Comparison of ENCODE assay signal across 22 cellular contexts in the genomic region with DNA sequence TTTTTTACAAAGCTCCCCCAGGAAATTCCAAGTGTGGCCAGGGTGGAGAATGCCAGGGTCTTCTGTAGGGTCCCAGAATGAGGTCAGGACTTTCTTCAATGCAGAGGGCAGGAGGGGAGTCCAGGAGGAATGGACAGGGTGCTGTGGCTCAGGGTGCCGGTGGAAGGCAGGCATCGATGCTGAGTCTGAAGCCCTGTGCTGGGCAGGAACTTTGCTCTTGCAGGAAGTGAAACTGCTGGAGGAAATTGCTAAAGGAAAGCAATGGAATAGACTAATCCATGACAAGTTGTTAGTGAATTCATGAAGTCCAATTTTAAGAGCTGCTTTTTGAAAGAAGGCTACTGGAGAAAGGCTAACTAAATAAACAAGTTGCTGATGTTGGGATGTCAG. TPM values are rescaled to one million over a fixed set of nuclear protein-coding genes. Genes with fewer than 3 reads are reported as not detected.
DNase-seq lines count a peak whose midpoint lies in the region; ATAC-seq, FAIRE-seq and TF ChIP-seq lines count a peak whose summit lies in the region.
"Had no signal": no experiment of that assay in that cellular context is flagged by ENCODE, and none has a peak within 500 bp of the region (broad histone marks: within the 10 kb centered on the region; RNA-seq: fewer than 3 reads in every experiment).

No MANE protein-coding gene starts in this region.

- no peak for FAIRE-seq in HepG2 (lab: Jason Lieb, UNC)

- peak overlapping the region; percentile 45 for H3K27ac Mint-ChIP-seq in chondrocyte (ENCODE audit: unreplicated experiment)
- no peak overlapping the region for H3K27ac Mint-ChIP-seq in activated T-helper 2 cell treated with anti-CD3 and anti-CD28 coated beads, Interferon-gamma antibody, Interleukin-2, Interleukin-4, amounts not matched to agents 10 μg/mL and 5 μg/mL and 100 μg/mL, durations not matched to agents 14 hours and 24 hours and 36 hours
- H3K27ac Mint-ChIP-seq: activated naive CD4-positive, alpha-beta T cell treated with anti-CD3 and anti-CD28 coated beads, Interleukin-2, amount 50 U/mL, for 24 hours had no signal

- H3K36me3 Mint-ChIP-seq in chondrocyte (ENCODE audit: low read depth) = peaks cover 2% of the 10 kb centered on the region
- no peaks in the 10 kb centered on the region for H3K36me3 Mint-ChIP-seq in activated T-helper 2 cell treated with anti-CD3 and anti-CD28 coated beads, Interferon-gamma antibody, Interleukin-2, Interleukin-4, amounts not matched to agents 10 μg/mL and 5 μg/mL and 100 μg/mL, durations not matched to agents 14 hours and 24 hours and 36 hours (ENCODE audit: low read depth)
- H3K36me3 Mint-ChIP-seq: activated naive CD4-positive, alpha-beta T cell treated with anti-CD3 and anti-CD28 coated beads, Interleukin-2, amount 50 U/mL, for 24 hours; brain had no signal

- ATAC-seq in right lobe of liver (peak; percentile 37 to 60 (median 40)), HepG2 (no peak), mucosa of descending colon (peak; percentile 47), GM21723 (IDR thresholded peaks at IDR 0.05; ENCODE audit: unreplicated experiment) (no peak), HG03460 (IDR thresholded peaks at IDR 0.05; ENCODE audit: unreplicated experiment) (no peak)

- POLR2A ChIA-PET in HepG2 (lab: Yijun Ruan, JAX) = no interaction called here

- no peak overlapping the region for H3K4me2 ChIP-seq in HepG2 (ENCODE audit: low read depth, low read length)

- H3K27ac ChIP-seq in right lobe of liver = peak overlapping the region in 1 of 3 donors; percentile 23
- no peak overlapping the region for H3K27ac ChIP-seq in HepG2 (ENCODE audit: extremely low read length, insufficient read depth, low read length)

- H3K9me3 ChIP-seq in right lobe of liver (no peaks in the 10 kb centered on the region), HepG2 (ENCODE audit: low read length) (no peaks in the 10 kb centered on the region), mucosa of descending colon (no peaks in the 10 kb centered on the region)
- H3K9me3 ChIP-seq: Caco-2 had no signal

- no peaks in the 10 kb centered on the region for H3K27me3 Mint-ChIP-seq in chondrocyte (ENCODE audit: low read depth)
- H3K27me3 Mint-ChIP-seq in activated T-helper 2 cell treated with anti-CD3 and anti-CD28 coated beads, Interferon-gamma antibody, Interleukin-2, Interleukin-4, amounts not matched to agents 10 μg/mL and 5 μg/mL and 100 μg/mL, durations not matched to agents 14 hours and 24 hours and 36 hours (ENCODE audit: low read depth) = peaks cover 2% of the 10 kb centered on the region
- H3K27me3 Mint-ChIP-seq: activated naive CD4-positive, alpha-beta T cell treated with anti-CD3 and anti-CD28 coated beads, Interleukin-2, amount 50 U/mL, for 24 hours had no signal

- intact Hi-C loops in right lobe of liver (cut with DNase I) = no loop called here
- intact Hi-C loops in HepG2 (cut with micrococcal nuclease; ENCODE audit: unreplicated experiment) = no loop called here
- intact Hi-C loops in mucosa of descending colon (cut with DNase I, micrococcal nuclease) = loop anchor here in 1 of 2 donors (5.0 kb wide), 1 partner anchor 56 kb away; no protein-coding TSS in a partner anchor
- intact Hi-C loops in activated T-helper 2 cell treated with anti-CD3 and anti-CD28 coated beads, Interferon-gamma antibody, Interleukin-2, Interleukin-4, amounts not matched to agents 10 μg/mL and 5 μg/mL and 100 μg/mL, durations not matched to agents 14 hours and 24 hours and 36 hours (cut with micrococcal nuclease) = no loop called here

- no peak for TF ChIP-seq RAD21 in HepG2 (CRISPR knock-in tag; IDR thresholded peaks at IDR 0.05)

- H4K20me1 ChIP-seq in HepG2 (ENCODE audit: insufficient read depth, low read length) = no peaks in the 10 kb centered on the region

- CTCF ChIA-PET in HepG2 (lab: Yijun Ruan, JAX; ENCODE audit: low intra/inter-chr PET ratio, low total read pairs) = no interaction called here

- TF ChIP-seq POLR2A in right lobe of liver (IDR thresholded peaks at IDR 0.05) (no peak), HepG2 (IDR thresholded peaks at IDR 0.05; ENCODE audit: insufficient read depth in 1 of 2, low read depth in 2 of 2, low read length in 2 of 2) (no peak)

- in situ Hi-C loops in HepG2 (cut with HindIII; ENCODE audit: extremely low pct_ligation_motif_present, low pct_unique_long_range_greater_than_20kb) = no loop called here

- no peaks in the 10 kb centered on the region for H3K79me2 ChIP-seq in HepG2 (ENCODE audit: insufficient read depth, low read length)

- TF ChIP-seq EP300 in HepG2 (IDR thresholded peaks at IDR 0.05; ENCODE audit: low read depth in 2 of 2, low read length in 2 of 2) = no peak
- no peak for TF ChIP-seq EP300 in HepG2 (CRISPR knock-in tag; IDR thresholded peaks at IDR 0.05; ENCODE audit: borderline replicate concordance)

- BruUV-seq in HepG2 (replicated peaks; lab: Mats Ljungman, UMichigan) = no TSS peak

- TF ChIP-seq CTCF in right lobe of liver (IDR thresholded peaks at IDR 0.05) (no peak), HepG2 (CRISPR knock-in tag; IDR thresholded peaks at IDR 0.05) (no peak), chondrocyte (IDR thresholded peaks at IDR 0.05) (no peak), mucosa of descending colon (IDR thresholded peaks at IDR 0.05) (no peak)

- 51% methylated on average over 2 of the region's 2 CpGs for WGBS in right lobe of liver (ENCODE audit: insufficient coverage, low coverage, low lambda C conversion rate, missing lambda C conversion rate)
- 78% methylated on average over 2 of the region's 2 CpGs for WGBS in HepG2 (ENCODE audit: low lambda C conversion rate)

- no peak overlapping the region for H2AFZ ChIP-seq in HepG2 (ENCODE audit: low read length)

- H3K4me1 ChIP-seq in right lobe of liver (no peaks in the 10 kb centered on the region), HepG2 (ENCODE audit: insufficient read depth, low read length) (no peaks in the 10 kb centered on the region), mucosa of descending colon (ENCODE audit: low read depth) (no peaks in the 10 kb centered on the region)

- no peaks in the 10 kb centered on the region for H3K27me3 ChIP-seq in right lobe of liver
- H3K27me3 ChIP-seq in HepG2 (ENCODE audit: control insufficient read depth in 1 of 2, insufficient read depth in 2 of 2, low read length in 2 of 2) = peaks cover 0 to 5% of the 10 kb centered on the region in 2 experiments; a peak in 2 of 5 replicates

- H3K4me3 ChIP-seq in right lobe of liver = no peak overlapping the region
- H3K4me3 ChIP-seq in HepG2 (replicated peaks in 1 of 3; ENCODE audit: insufficient read depth in 1 of 3, low read depth in 2 of 3, low read length in 3 of 3) = no peak overlapping the region
- no peak overlapping the region for H3K4me3 ChIP-seq in mucosa of descending colon
- H3K4me3 ChIP-seq: skin epidermis had no signal

- H3K9ac ChIP-seq in HepG2 (ENCODE audit: insufficient read depth, low read depth, low read length) = no peak overlapping the region

- H3K4me3 Mint-ChIP-seq in chondrocyte (ENCODE audit: unreplicated experiment) = no peak overlapping the region
- H3K4me3 Mint-ChIP-seq in activated T-helper 2 cell treated with anti-CD3 and anti-CD28 coated beads, Interferon-gamma antibody, Interleukin-2, Interleukin-4, amounts not matched to agents 10 μg/mL and 5 μg/mL and 100 μg/mL, durations not matched to agents 14 hours and 24 hours and 36 hours (ENCODE audit: low read depth) = no peak overlapping the region
- H3K4me3 Mint-ChIP-seq: activated naive CD4-positive, alpha-beta T cell treated with anti-CD3 and anti-CD28 coated beads, Interleukin-2, amount 50 U/mL, for 24 hours; brain had no signal

- H3K9me3 Mint-ChIP-seq in chondrocyte (ENCODE audit: low read depth) = peaks cover 3% of the 10 kb centered on the region
- no peaks in the 10 kb centered on the region for H3K9me3 Mint-ChIP-seq in activated T-helper 2 cell treated with anti-CD3 and anti-CD28 coated beads, Interferon-gamma antibody, Interleukin-2, Interleukin-4, amounts not matched to agents 10 μg/mL and 5 μg/mL and 100 μg/mL, durations not matched to agents 14 hours and 24 hours and 36 hours
- H3K9me3 Mint-ChIP-seq: activated naive CD4-positive, alpha-beta T cell treated with anti-CD3 and anti-CD28 coated beads, Interleukin-2, amount 50 U/mL, for 24 hours had no signal

- peaks cover 64% of the 10 kb centered on the region for H3K4me1 Mint-ChIP-seq in chondrocyte (ENCODE audit: low read depth)
- H3K4me1 Mint-ChIP-seq in activated T-helper 2 cell treated with anti-CD3 and anti-CD28 coated beads, Interferon-gamma antibody, Interleukin-2, Interleukin-4, amounts not matched to agents 10 μg/mL and 5 μg/mL and 100 μg/mL, durations not matched to agents 14 hours and 24 hours and 36 hours (ENCODE audit: low read depth) = peaks cover 6% of the 10 kb centered on the region
- H3K4me1 Mint-ChIP-seq: activated naive CD4-positive, alpha-beta T cell treated with anti-CD3 and anti-CD28 coated beads, Interleukin-2, amount 50 U/mL, for 24 hours had no signal

- DNase-seq in right lobe of liver (no peak), HepG2 (ENCODE audit: low spot score) (no peak), chondrocyte (ENCODE audit: low spot score) (no peak), mucosa of descending colon (no peak), activated gamma-delta T cell (lab: John Stamatoyannopoulos, UW) (no peak)
- DNase-seq in activated T-helper 2 cell treated with anti-CD3 and anti-CD28 coated beads, Interferon-gamma antibody, Interleukin-2, Interleukin-4, amounts not matched to agents 10 μg/mL and 5 μg/mL and 100 μg/mL, durations not matched to agents 14 hours and 24 hours and 36 hours (ENCODE audit: low spot score) = no peak
- DNase-seq: activated CD4-positive, alpha-beta T cell treated with anti-CD3 and anti-CD28 coated beads for 48 hours; activated T-cell treated with anti-CD3 and anti-CD28 coated beads for 4 hours; Caco-2; GDM1; mesendoderm; NCI-H1048; NCI-H2171; T1000 had no signal

- no peaks in the 10 kb centered on the region for H3K36me3 ChIP-seq in right lobe of liver
- no peaks in the 10 kb centered on the region for H3K36me3 ChIP-seq in HepG2 (replicated peaks in 1 of 2; ENCODE audit: control insufficient read depth in 1 of 2, insufficient read depth in 2 of 2, low read length in 2 of 2)
- H3K36me3 ChIP-seq in mucosa of descending colon (ENCODE audit: low read depth) = no peaks in the 10 kb centered on the region

RNA-seq across cellular contexts. Expression of a gene that starts 14.8 kb away (rescaled TPM):
- 1 to 10 TPM; 2.3 to 9.2 (median 2.7) TPM for total RNA-seq in right lobe of liver
- total RNA-seq in HepG2 (2016; rRNA removed; fragmentation: Illumina TruSeq; extraction: Trizol) = 0.02 TPM in 1 of 2 replicates, not detected in the other
- not detected in 2 replicates for total RNA-seq in HepG2 (2016; cell fraction: cytosol; rRNA removed; fragmentation: Illumina TruSeq; extraction: Trizol; ENCODE audit: low read depth)
- total RNA-seq in HepG2 (2016; cell fraction: insoluble cytoplasmic fraction; rRNA removed; fragmentation: Illumina TruSeq; extraction: Trizol) = not detected in 2 replicates
- not detected in 2 replicates for total RNA-seq in HepG2 (2016; cell fraction: membrane; rRNA removed; fragmentation: Illumina TruSeq; extraction: Trizol)
- total RNA-seq in HepG2 (2016; cell fraction: nucleus; rRNA removed; fragmentation: Illumina TruSeq; extraction: Trizol) = 0.09 TPM in 1 of 2 replicates, not detected in the other
- 0.01 and 0.04 TPM in 2 replicates for polyA plus RNA-seq in HepG2 (2011; rRNA removed)
- polyA plus RNA-seq in HepG2 (2011; cell fraction: cytosol; rRNA removed) = not detected in 2 replicates
- polyA plus RNA-seq in HepG2 (2011; cell fraction: nucleus; rRNA removed) = 0.19 TPM in 1 of 2 replicates, not detected in the other
- polyA plus RNA-seq in HepG2 (2012) = not detected in 2 replicates
- polyA plus RNA-seq in HepG2 (2016; cell fraction: cytosol; fragmentation: Illumina TruSeq; extraction: Trizol; ENCODE audit: low read depth) = not detected in 2 replicates
- polyA plus RNA-seq in HepG2 (2016; cell fraction: insoluble cytoplasmic fraction; fragmentation: Illumina TruSeq; extraction: Trizol; ENCODE audit: low read depth) = not detected in 2 replicates
- polyA plus RNA-seq in HepG2 (2016; cell fraction: membrane; fragmentation: Illumina TruSeq; extraction: Trizol; ENCODE audit: low read depth) = not detected in 2 replicates
- not detected in 2 replicates for polyA plus RNA-seq in HepG2 (2016; cell fraction: nucleus; fragmentation: Illumina TruSeq; extraction: Trizol; ENCODE audit: insufficient read depth, low read depth)
- 0.04 and 4.6 TPM in 2 replicates for polyA minus RNA-seq in HepG2 (2011; rRNA and poly(A)+ RNA removed; ENCODE audit: low replicate concordance)
- not detected in 2 replicates for polyA minus RNA-seq in HepG2 (2011; cell fraction: cytosol; rRNA and poly(A)+ RNA removed)
- polyA minus RNA-seq in HepG2 (2011; cell fraction: nucleus; rRNA and poly(A)+ RNA removed) = not detected in 2 replicates
- total RNA-seq in chondrocyte = 3.1 to 6.2 TPM (median 5.7 TPM) in 3 replicates
- 10 to 100 TPM; 28.8 to 33.6 (median 32.5) TPM for total RNA-seq in mucosa of descending colon
- total RNA-seq in activated T-helper 2 cell treated with anti-CD3 and anti-CD28 coated beads, Interferon-gamma antibody, Interleukin-2, Interleukin-4, amounts not matched to agents 10 μg/mL and 5 μg/mL and 100 μg/mL, durations not matched to agents 14 hours and 24 hours and 36 hours = 16.8 and 17.0 TPM in 2 replicates

RNA-seq across cellular contexts. Expression of a gene that starts 29.0 kb away (rescaled TPM):
- 10 to 100 TPM in 5 of 6 experiments, 1 to 10 TPM in 1; 9.6 to 28.5 (median 18.1) TPM for total RNA-seq in right lobe of liver
- total RNA-seq in HepG2 (2016; rRNA removed; fragmentation: Illumina TruSeq; extraction: Trizol) = not detected in 2 replicates
- not detected in 2 replicates for total RNA-seq in HepG2 (2016; cell fraction: cytosol; rRNA removed; fragmentation: Illumina TruSeq; extraction: Trizol; ENCODE audit: low read depth)
- total RNA-seq in HepG2 (2016; cell fraction: insoluble cytoplasmic fraction; rRNA removed; fragmentation: Illumina TruSeq; extraction: Trizol) = not detected in 2 replicates
- total RNA-seq in HepG2 (2016; cell fraction: membrane; rRNA removed; fragmentation: Illumina TruSeq; extraction: Trizol) = not detected in 2 replicates
- not detected in 2 replicates for total RNA-seq in HepG2 (2016; cell fraction: nucleus; rRNA removed; fragmentation: Illumina TruSeq; extraction: Trizol)
- not detected in 2 replicates for polyA plus RNA-seq in HepG2 (2011; rRNA removed)
- not detected in 2 replicates for polyA plus RNA-seq in HepG2 (2011; cell fraction: cytosol; rRNA removed)
- not detected in 2 replicates for polyA plus RNA-seq in HepG2 (2011; cell fraction: nucleus; rRNA removed)
- not detected in 2 replicates for polyA plus RNA-seq in HepG2 (2012)
- polyA plus RNA-seq in HepG2 (2016; cell fraction: cytosol; fragmentation: Illumina TruSeq; extraction: Trizol; ENCODE audit: low read depth) = not detected in 2 replicates
- not detected in 2 replicates for polyA plus RNA-seq in HepG2 (2016; cell fraction: insoluble cytoplasmic fraction; fragmentation: Illumina TruSeq; extraction: Trizol; ENCODE audit: low read depth)
- not detected in 2 replicates for polyA plus RNA-seq in HepG2 (2016; cell fraction: membrane; fragmentation: Illumina TruSeq; extraction: Trizol; ENCODE audit: low read depth)
- polyA plus RNA-seq in HepG2 (2016; cell fraction: nucleus; fragmentation: Illumina TruSeq; extraction: Trizol; ENCODE audit: insufficient read depth, low read depth) = not detected in 2 replicates
- polyA minus RNA-seq in HepG2 (2011; rRNA and poly(A)+ RNA removed; ENCODE audit: low replicate concordance) = not detected in 2 replicates
- not detected in 2 replicates for polyA minus RNA-seq in HepG2 (2011; cell fraction: cytosol; rRNA and poly(A)+ RNA removed)
- polyA minus RNA-seq in HepG2 (2011; cell fraction: nucleus; rRNA and poly(A)+ RNA removed) = not detected in 2 replicates
- not detected in 3 replicates for total RNA-seq in chondrocyte
- 100 to 1,000 TPM in 2 of 3 donors, 10 to 100 TPM in 1; 62.3 to 176 (median 121) TPM for total RNA-seq in mucosa of descending colon
- not detected in 2 replicates for total RNA-seq in activated T-helper 2 cell treated with anti-CD3 and anti-CD28 coated beads, Interferon-gamma antibody, Interleukin-2, Interleukin-4, amounts not matched to agents 10 μg/mL and 5 μg/mL and 100 μg/mL, durations not matched to agents 14 hours and 24 hours and 36 hours
- total RNA-seq: fibroblast of villous mesenchyme, osteocyte had no signal
- polyA plus RNA-seq: urinary bladder had no signal

Comparison
In these comparisons a context has a peak if more than half of its experiments do, and no peak if none do; other contexts are left out.
1. ATAC-seq: peak in right lobe of liver (4 of 4) and mucosa of descending colon (single experiment); none in HepG2 (single experiment), GM21723 (single experiment) and HG03460 (single experiment).
2. RNA of a gene that starts 29.0 kb away (total RNA-seq): 62.3 to 176 TPM in mucosa of descending colon and 9.6 to 28.5 TPM in right lobe of liver; not detected in HepG2, not detected in chondrocyte and not detected in activated T-helper 2 cell treated with anti-CD3 and anti-CD28 coated beads, Interferon-gamma antibody, Interleukin-2, Interleukin-4, amounts not matched to agents 10 μg/mL and 5 μg/mL and 100 μg/mL, durations not matched to agents 14 hours and 24 hours and 36 hours; every median in the first group is over 10 times any median in the second.